ENCODE assay signal across 1 cellular context in genomic region chr6:17268114-17268513, GRCh38.
TF ChIP-seq lines count a peak whose summit lies in the region.

No MANE protein-coding gene starts in this region.

TF ChIP-seq in K562, 482 proteins besides CTCF, POLR2A, EP300 and RAD21 (continued from another document):
- TF ChIP-seq ZBTB33 (CRISPR knock-in tag; IDR thresholded peaks at IDR 0.05) (no peak), ELK3 (CRISPR knock-in tag; IDR thresholded peaks at IDR 0.05) (no peak)
